26 cellular contexts compared by ENCODE assay signal in genomic region chr6:129938242-129939020, GRCh38.
DNase-seq lines count a peak whose midpoint lies in the region; ATAC-seq, FAIRE-seq and TF ChIP-seq lines count a peak whose summit lies in the region.
"Had no signal": no experiment of that assay in that cellular context is flagged by ENCODE, and none has a peak within 500 bp of the region (broad histone marks: within the 10 kb centered on the region; RNA-seq: fewer than 3 reads in every experiment).

No MANE protein-coding gene starts in this region.

- POLR2A ChIA-PET in HepG2 (lab: Yijun Ruan, JAX), result no interaction called here

- H2AFZ ChIP-seq in HepG2 (ENCODE audit: low read length), result no peak overlapping the region
- H2AFZ ChIP-seq: GM23248 had no signal

- CTCF ChIA-PET in HepG2 (lab: Yijun Ruan, JAX; ENCODE audit: low intra/inter-chr PET ratio, low total read pairs), result no interaction called here

- no peaks in the 10 kb centered on the region for H3K4me1 ChIP-seq in HepG2 (ENCODE audit: insufficient read depth, low read length)
- H3K4me1 ChIP-seq in sigmoid colon, result peaks cover 0 to 5% (median 0%) of the 10 kb centered on the region in 4 donors
- H3K4me1 ChIP-seq: HAP-1 had no signal

- H3K4me2 ChIP-seq in HepG2 (ENCODE audit: low read depth, low read length), result no peak overlapping the region
- H3K4me2 ChIP-seq: KMS-11 had no signal

- H4K20me1 ChIP-seq in HepG2 (ENCODE audit: insufficient read depth, low read length), result no peaks in the 10 kb centered on the region

- H3K9me3 ChIP-seq in HepG2 (ENCODE audit: low read length), result no peaks in the 10 kb centered on the region
- H3K9me3 ChIP-seq in sigmoid colon, result no peaks in the 10 kb centered on the region
- H3K9me3 ChIP-seq: HAP-1 had no signal

- H3K79me2 ChIP-seq in HepG2 (ENCODE audit: insufficient read depth, low read length), result no peaks in the 10 kb centered on the region

- H3K27me3 ChIP-seq in HepG2 (ENCODE audit: control insufficient read depth in 1 of 2, insufficient read depth in 2 of 2, low read length in 2 of 2) (peaks cover 0 to 9% of the 10 kb centered on the region in 2 experiments; a peak in 2 of 5 replicates), sigmoid colon (no peaks in the 10 kb centered on the region)

- WGBS in HepG2 (ENCODE audit: low lambda C conversion rate), result 4% methylated on average over 8 of the region's 8 CpGs
- 60 to 79% methylated on average over 8 of the region's 8 CpGs for WGBS in sigmoid colon, 2 donors

- no peaks in the 10 kb centered on the region for H3K36me3 ChIP-seq in HepG2 (replicated peaks in 1 of 2; ENCODE audit: control insufficient read depth in 1 of 2, insufficient read depth in 2 of 2, low read length in 2 of 2)
- H3K36me3 ChIP-seq in sigmoid colon, result no peaks in the 10 kb centered on the region
- H3K36me3 ChIP-seq: HAP-1 had no signal

- ATAC-seq in HepG2, result no peak

- no peak overlapping the region for H3K9ac ChIP-seq in HepG2 (ENCODE audit: insufficient read depth, low read depth, low read length)
- H3K9ac ChIP-seq: GM23248, KMS-11 had no signal

- BruUV-seq in HepG2 (replicated peaks; lab: Mats Ljungman, UMichigan), result no TSS peak

- in situ Hi-C loops in HepG2 (cut with HindIII; ENCODE audit: extremely low pct_ligation_motif_present, low pct_unique_long_range_greater_than_20kb), result loop anchor here (25.0 kb wide), 1 partner anchor 451 kb away; no protein-coding TSS in a partner anchor

- H3K27ac ChIP-seq in HepG2 (ENCODE audit: extremely low read length, insufficient read depth, low read length), result no peak overlapping the region
- no peak overlapping the region for H3K27ac ChIP-seq in sigmoid colon
- H3K27ac ChIP-seq: C4-2B, GM23248, KMS-11, SK-N-MC had no signal

- TF ChIP-seq POLR2A in HepG2 (IDR thresholded peaks at IDR 0.05; ENCODE audit: insufficient read depth in 1 of 2, low read depth in 2 of 2, low read length in 2 of 2), result no peak
- TF ChIP-seq POLR2A in sigmoid colon (IDR thresholded peaks at IDR 0.05), result no peak
- TF ChIP-seq POLR2A in erythroblast (IDR thresholded peaks at IDR 0.05; ENCODE audit: low read length), result no peak

- intact Hi-C loops in HepG2 (cut with micrococcal nuclease; ENCODE audit: unreplicated experiment) (loop anchor here (10.0 kb wide), 1 partner anchor 344 kb away; no protein-coding TSS in a partner anchor), sigmoid colon (cut with DNase I) (loop anchor here (10.0 kb wide), 1 partner anchor 344 kb away; no protein-coding TSS in a partner anchor)

- TF ChIP-seq CTCF in HepG2 (CRISPR knock-in tag; IDR thresholded peaks at IDR 0.05) (no peak), sigmoid colon (IDR thresholded peaks at IDR 0.05) (no peak)

- H3K4me3 ChIP-seq in HepG2 (replicated peaks in 1 of 3; ENCODE audit: insufficient read depth in 1 of 3, low read depth in 2 of 3, low read length in 3 of 3) (no peak overlapping the region), sigmoid colon (no peak overlapping the region)
- H3K4me3 ChIP-seq: GM23248, HAP-1, SK-N-MC had no signal

- TF ChIP-seq EP300 in HepG2 (IDR thresholded peaks at IDR 0.05; ENCODE audit: low read depth in 2 of 2, low read length in 2 of 2) (no peak), HepG2 (CRISPR knock-in tag; IDR thresholded peaks at IDR 0.05; ENCODE audit: borderline replicate concordance) (no peak), sigmoid colon (IDR thresholded peaks at IDR 0.05) (no peak)

- DNase-seq in DMS53 (lab: John Stamatoyannopoulos, UW) (peak; percentile 28), DMS53 treated with DMSO at 0.1 percent for 48 hours (lab: John Stamatoyannopoulos, UW; ENCODE audit: unreplicated experiment) (no peak), NCI-H526 treated with DMSO at 0.1 percent for 48 hours (lab: John Stamatoyannopoulos, UW) (peak; percentile 22), fibroblast of gingiva (ENCODE audit: low read depth) (peak; percentile 7), renal cortical epithelial cell (ENCODE audit: low read depth) (peak; percentile 34), HepG2 (ENCODE audit: low spot score) (no peak), sigmoid colon (no peak), erythroblast (lab: John Stamatoyannopoulos, UW) (no peak)
- DNase-seq: 8988T, DMS79, GM23248, IMR-90, NCI-H1105, NCI-H146, NCI-H2029, NCI-H2227 treated with DMSO at 0.1 percent for 48 hours, NCI-H524, NCI-H82, RPMI8226, SHP77 treated with DMSO at 0.1 percent for 48 hours had no signal

- FAIRE-seq in HepG2 (lab: Jason Lieb, UNC), result no peak
- FAIRE-seq: D721Med, HTR-8/SVneo had no signal

- TF ChIP-seq RAD21 in HepG2 (CRISPR knock-in tag; IDR thresholded peaks at IDR 0.05), result no peak

TF ChIP-seq in HepG2, 621 proteins besides CTCF, POLR2A, EP300 and RAD21:
- TF ChIP-seq CREB3 (CRISPR knock-in tag; IDR thresholded peaks at IDR 0.05) (no peak), U2AF1 (optimal IDR thresholded peaks at IDR 0.05; ENCODE audit: low read depth, low read length) (no peak), HNF4A (CRISPR knock-in tag; IDR thresholded peaks at IDR 0.05) (no peak), CREB1 (IDR thresholded peaks at IDR 0.05) (no peak), CREB1 (CRISPR knock-in tag; IDR thresholded peaks at IDR 0.05) (no peak), ZFAT (CRISPR knock-in tag; conservative IDR thresholded peaks at IDR 0.05) (no peak), FOSL1 (CRISPR knock-in tag; IDR thresholded peaks at IDR 0.05; ENCODE audit: borderline replicate concordance) (no peak), CCAR2 (optimal IDR thresholded peaks at IDR 0.05; ENCODE audit: low read depth, low read length) (no peak), NFYC (CRISPR knock-in tag; IDR thresholded peaks at IDR 0.05) (no peak), ZNF761 (CRISPR knock-in tag; conservative IDR thresholded peaks at IDR 0.05) (no peak), DNMT3B (CRISPR knock-in tag; conservative IDR thresholded peaks at IDR 0.05) (no peak), ZNF296 (CRISPR knock-in tag; conservative IDR thresholded peaks at IDR 0.05) (no peak), ZNF577 (CRISPR knock-in tag; IDR thresholded peaks at IDR 0.05; ENCODE audit: borderline replicate concordance, low read depth) (no peak), ZNF460 (CRISPR knock-in tag; IDR thresholded peaks at IDR 0.05; ENCODE audit: borderline replicate concordance) (no peak), CC2D1A (CRISPR knock-in tag; IDR thresholded peaks at IDR 0.05) (no peak), ZNF282 (IDR thresholded peaks at IDR 0.05; ENCODE audit: partially characterized antibody) (no peak), MAF1 (CRISPR knock-in tag; IDR thresholded peaks at IDR 0.05; ENCODE audit: borderline replicate concordance) (no peak), DZIP1 (CRISPR knock-in tag; IDR thresholded peaks at IDR 0.05) (no peak), ZNF841 (CRISPR knock-in tag; IDR thresholded peaks at IDR 0.05; ENCODE audit: borderline replicate concordance) (no peak), FOXK2 (IDR thresholded peaks at IDR 0.05) (no peak)
TF ChIP-seq in HepG2: peak in this region for 0.

Comparison
In these comparisons a context has a peak if more than half of its experiments do, and no peak if none do; other contexts are left out.
1. DNase-seq: peak in DMS53 (single experiment), NCI-H526 treated with DMSO at 0.1 percent for 48 hours (single experiment), fibroblast of gingiva (single experiment) and renal cortical epithelial cell (single experiment); none in DMS53 treated with DMSO at 0.1 percent for 48 hours (single experiment), HepG2 (single experiment), sigmoid colon (single experiment) and erythroblast (0 of 2).